In the genomic region with DNA sequence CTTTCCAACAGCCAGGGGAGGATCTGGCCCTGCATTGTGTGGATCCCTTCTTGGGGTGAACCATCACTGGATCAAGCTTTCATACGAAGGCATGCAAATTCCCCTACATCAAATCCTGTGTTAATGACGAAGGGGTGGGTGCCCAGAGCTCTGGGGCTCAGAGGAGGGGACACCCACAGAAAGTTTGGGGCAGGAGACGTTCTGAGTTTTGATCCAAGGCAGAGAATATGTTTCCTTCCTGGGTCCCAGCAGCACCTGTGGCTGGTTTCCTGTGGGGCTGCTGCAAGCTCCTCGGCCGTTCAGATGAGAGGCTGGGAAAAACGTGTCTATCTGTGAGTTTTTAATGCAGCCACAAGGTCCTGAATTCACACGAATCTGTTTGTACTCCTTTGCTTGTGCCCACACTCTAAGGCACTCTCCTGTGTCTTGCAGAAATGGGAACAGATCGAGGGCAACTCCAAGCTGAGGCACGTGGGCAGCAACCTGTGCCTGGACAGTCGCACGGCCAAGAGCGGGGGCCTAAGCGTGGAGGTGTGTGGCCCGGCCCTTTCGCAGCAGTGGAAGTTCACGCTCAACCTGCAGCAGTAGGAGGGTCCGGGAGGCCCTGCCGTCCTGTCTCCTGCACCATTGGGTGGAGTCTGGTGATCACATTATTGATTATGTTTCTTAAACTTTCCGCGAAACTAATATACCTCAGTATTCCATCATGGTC, we compare ENCODE assay signal across 16 cellular contexts.
DNase-seq lines count a peak whose midpoint lies in the region; ATAC-seq, FAIRE-seq and TF ChIP-seq lines count a peak whose summit lies in the region.
"Had no signal": no experiment of that assay in that cellular context is flagged by ENCODE, and none has a peak within 500 bp of the region (broad histone marks: within the 10 kb centered on the region; RNA-seq: fewer than 3 reads in every experiment).

No MANE protein-coding gene starts in this region.

- H3K36me3 ChIP-seq in heart left ventricle, result peaks cover 0 to 68% (median 60%) of the 10 kb centered on the region in 9 donors
- peaks cover 0 to 46% (median 0%) of the 10 kb centered on the region in 3 donors for H3K36me3 ChIP-seq in Peyer's patch
- H3K36me3 ChIP-seq in H1 (ENCODE audit: control insufficient read depth in 2 of 4, insufficient read depth in 4 of 4, low read length in 3 of 4), result peaks cover 0 to 19% (median 1%) of the 10 kb centered on the region in 4 experiments; a peak in 3 of 8 replicates

- intact Hi-C loops in Right ventricle myocardium superior (cut with DNase I) (no loop called here), heart left ventricle (cut with DNase I) (no loop called here)

- POLR2A ChIA-PET in H1 (lab: Charles Lee; ENCODE audit: partially characterized antibody), result interaction anchor here (0.8 to 3.0 kb wide), 2 partner anchors 10 to 41 kb away, joined by 3 to 14 read pairs; no protein-coding TSS in a partner anchor

- H3K4ac ChIP-seq in H1 (replicated peaks; ENCODE audit: insufficient read length, low read depth, low read length), result no peak overlapping the region

- peak overlapping the region; percentile 72 for H3K18ac ChIP-seq in H1 (ENCODE audit: extremely low read depth, low read length)

- ATAC-seq in Right ventricle myocardium superior (ENCODE audit: poor library complexity) (no peak), heart left ventricle (no peak)
- no peak for ATAC-seq in stimulated activated naive B cell treated with anti-CD40 and anti-IgM and Interleukin-4, amounts not matched to agents 10 μg/mL and 1 μg/mL and 100 μg/mL, for 72 hours (replicated peaks)
- ATAC-seq: effector memory CD8-positive, alpha-beta T cell had no signal

- H3K23ac ChIP-seq in H1 (ENCODE audit: insufficient read length), result peak overlapping the region; percentile 94

- H3K9me3 Mint-ChIP-seq in stimulated activated naive B cell treated with anti-CD40 and anti-IgM and Interleukin-4, amounts not matched to agents 10 μg/mL and 1 μg/mL and 100 μg/mL, for 72 hours, result no peaks in the 10 kb centered on the region
- H3K9me3 Mint-ChIP-seq: effector memory CD8-positive, alpha-beta T cell had no signal

- H3K36me3 Mint-ChIP-seq in stimulated activated naive B cell treated with anti-CD40 and anti-IgM and Interleukin-4, amounts not matched to agents 10 μg/mL and 1 μg/mL and 100 μg/mL, for 72 hours, result peaks cover 45 to 66% of the 10 kb centered on the region in 2 donors

- peak overlapping the region; percentile 34 for H4K91ac ChIP-seq in H1 (replicated peaks; ENCODE audit: insufficient read length, low read length)

- H3K9me3 ChIP-seq in heart left ventricle, result no peaks in the 10 kb centered on the region
- H3K9me3 ChIP-seq in Peyer's patch, result no peaks in the 10 kb centered on the region
- no peaks in the 10 kb centered on the region for H3K9me3 ChIP-seq in H1 (ENCODE audit: insufficient read depth in 2 of 2, low read depth in 1 of 2, low read length in 1 of 2)
- H3K9me3 ChIP-seq: ascending aorta, tibial artery had no signal

- H3K56ac ChIP-seq in H1 (replicated peaks; ENCODE audit: insufficient read length, low read depth, low read length), result no peak overlapping the region

- H4K8ac ChIP-seq in H1 (ENCODE audit: extremely low read depth, insufficient read depth, low read length), result peak overlapping the region; percentile 0

- H3K27ac ChIP-seq in heart left ventricle (no peak overlapping the region), Peyer's patch (no peak overlapping the region), H1 (ENCODE audit: low read depth, low read length) (no peak overlapping the region)
- H3K27ac ChIP-seq: ascending aorta, tibial artery had no signal

- no peak overlapping the region; the same call in 1 of the 2 replicates for H2BK12ac ChIP-seq in H1 (ENCODE audit: low read depth, low read length)

- no peak overlapping the region for H4K5ac ChIP-seq in H1 (ENCODE audit: insufficient read length, low read depth, low read length)

- H3K4me3 Mint-ChIP-seq in stimulated activated naive B cell treated with anti-CD40 and anti-IgM and Interleukin-4, amounts not matched to agents 10 μg/mL and 1 μg/mL and 100 μg/mL, for 72 hours, result peak overlapping the region; percentile 29 to 56
- H3K4me3 Mint-ChIP-seq: effector memory CD8-positive, alpha-beta T cell had no signal

- no peak overlapping the region for H2BK120ac ChIP-seq in H1 (replicated peaks; ENCODE audit: low read depth, low read length)

- H3K4me1 Mint-ChIP-seq in stimulated activated naive B cell treated with anti-CD40 and anti-IgM and Interleukin-4, amounts not matched to agents 10 μg/mL and 1 μg/mL and 100 μg/mL, for 72 hours, result peaks cover 48 to 76% of the 10 kb centered on the region in 2 donors

- H3K79me2 ChIP-seq in H1 (ENCODE audit: control insufficient read depth in 1 of 2, insufficient read depth in 2 of 2, low read length in 2 of 2), result no peaks in the 10 kb centered on the region

- H2BK5ac ChIP-seq in H1 (ENCODE audit: low read depth, low read length), result peak overlapping the region; percentile 67

- H3K14ac ChIP-seq in H1 (ENCODE audit: insufficient read length), result no peak overlapping the region

- H3K4me3 ChIP-seq in heart left ventricle (no peak overlapping the region), Peyer's patch (no peak overlapping the region), H1 (ENCODE audit: extremely low read depth in 1 of 4, insufficient read depth in 2 of 4, low read depth in 3 of 4, low read length in 4 of 4) (no peak overlapping the region)
- H3K4me3 ChIP-seq: ascending aorta, tibial artery had no signal

- 86 to 90% (median 89%) methylated on average over 17 to 20 of the region's 20 CpGs for WGBS in heart left ventricle, 4 donors
- 93% methylated on average over 20 of the region's 20 CpGs; no CpG with 5 or more reads in 1 of the 2 experiments for WGBS in H1 (ENCODE audit: extremely low coverage in 1 of 2, insufficient coverage in 1 of 2, insufficient read length in 1 of 2, insufficient replicate concordance in 2 of 2, low coverage in 1 of 2, low lambda C conversion rate in 2 of 2, missing lambda C conversion rate in 1 of 2), 2 experiments

- H3K27me3 Mint-ChIP-seq in stimulated activated naive B cell treated with anti-CD40 and anti-IgM and Interleukin-4, amounts not matched to agents 10 μg/mL and 1 μg/mL and 100 μg/mL, for 72 hours, result no peaks in the 10 kb centered on the region
- H3K27me3 Mint-ChIP-seq: effector memory CD8-positive, alpha-beta T cell had no signal

- no peaks in the 10 kb centered on the region for H3K23me2 ChIP-seq in H1 (ENCODE audit: low read depth, low read length)

- TF ChIP-seq POLR2A in heart left ventricle (IDR thresholded peaks at IDR 0.05) (no peak), Peyer's patch (IDR thresholded peaks at IDR 0.05) (no peak), H1 (IDR thresholded peaks at IDR 0.05; ENCODE audit: control extremely low read depth in 1 of 2, low read depth in 2 of 2, low read length in 2 of 2) (no peak)

- no peak overlapping the region for H2BK20ac ChIP-seq in H1 (ENCODE audit: low read length)

- no peak overlapping the region for H2AFZ ChIP-seq in H1 (ENCODE audit: low read length)

- no peak overlapping the region for H3K9ac ChIP-seq in H1 (replicated peaks in 1 of 4; ENCODE audit: extremely low read depth in 1 of 4, low read depth in 3 of 4, low read length in 3 of 4)

- no peaks in the 10 kb centered on the region for H3K27me3 ChIP-seq in heart left ventricle
- no peaks in the 10 kb centered on the region for H3K27me3 ChIP-seq in Peyer's patch
- no peaks in the 10 kb centered on the region for H3K27me3 ChIP-seq in H1 (replicated peaks in 1 of 4; ENCODE audit: control insufficient read depth in 3 of 4, extremely low read depth in 1 of 4, insufficient read depth in 3 of 4, low read length in 3 of 4)
- H3K27me3 ChIP-seq: ascending aorta, tibial artery had no signal

- no peaks in the 10 kb centered on the region for H3K79me1 ChIP-seq in H1 (ENCODE audit: low read depth, low read length)

- no peak overlapping the region for H3K4me2 ChIP-seq in H1 (ENCODE audit: insufficient read depth in 1 of 2, low read depth in 2 of 2, low read length in 2 of 2)

- H2AK5ac ChIP-seq in H1 (ENCODE audit: low read depth, low read length), result no peak overlapping the region

- peak overlapping the region; percentile 25 for H3K27ac Mint-ChIP-seq in stimulated activated naive B cell treated with anti-CD40 and anti-IgM and Interleukin-4, amounts not matched to agents 10 μg/mL and 1 μg/mL and 100 μg/mL, for 72 hours

- H4K20me1 ChIP-seq in H1 (replicated peaks in 1 of 2; ENCODE audit: control insufficient read depth in 1 of 2, insufficient read depth in 2 of 2, low read length in 2 of 2), result peaks cover 0 to 3% of the 10 kb centered on the region in 2 experiments

- DNase-seq in Right ventricle myocardium superior (peak; percentile 10), heart left ventricle (no peak), Peyer's patch (peak in 2 of 3 donors; percentile 36 to 37), H1 (ENCODE audit: low read depth in 1 of 2, low spot score in 2 of 2) (no peak), NCI-H1092 treated with DMSO at 0.1 percent for 48 hours (lab: John Stamatoyannopoulos, UW) (no peak), T-helper 1 cell (no peak), NCI-H446 (lab: John Stamatoyannopoulos, UW) (no peak)
- no peak for DNase-seq in stimulated activated naive B cell treated with anti-CD40 and anti-IgM and Interleukin-4, amounts not matched to agents 10 μg/mL and 1 μg/mL and 100 μg/mL, for 72 hours
- DNase-seq: activated gamma-delta T cell; effector memory CD8-positive, alpha-beta T cell; KG1; NCI-H1105; NCI-H2081; NCI-H510A treated with DMSO at 0.1 percent for 48 hours had no signal

- no peak for FAIRE-seq in H1 (lab: Jason Lieb, UNC)

- TF ChIP-seq CTCF in heart left ventricle (IDR thresholded peaks at IDR 0.05) (no peak), Peyer's patch (IDR thresholded peaks at IDR 0.05) (no peak), H1 (IDR thresholded peaks at IDR 0.05; ENCODE audit: control extremely low read depth in 1 of 3, insufficient read depth in 1 of 3, low read depth in 1 of 3, low read length in 3 of 3) (no peak)

- peaks cover 0 to 15% (median 3%) of the 10 kb centered on the region in 12 donors for H3K4me1 ChIP-seq in heart left ventricle
- H3K4me1 ChIP-seq in Peyer's patch, result peaks cover 9 to 27% (median 19%) of the 10 kb centered on the region in 4 donors
- peaks cover 9 to 20% (median 11%) of the 10 kb centered on the region in 4 experiments for H3K4me1 ChIP-seq in H1 (replicated peaks in 1 of 4; ENCODE audit: control insufficient read depth in 3 of 4, insufficient read depth in 4 of 4, low read length in 3 of 4)

- CTCF ChIA-PET in H1 (lab: Charles Lee; ENCODE audit: partially characterized antibody), result interaction anchor here (0.6 to 1.8 kb wide), 6 partner anchors 8 to 764 kb away, joined by 3 to 6 read pairs (median 3); no protein-coding TSS in a partner anchor

- TF ChIP-seq RAD21 in H1 (IDR thresholded peaks at IDR 0.05 in 1 of 2, conservative IDR thresholded peaks at IDR 0.05 in 1 of 2; ENCODE audit: low read depth in 2 of 2, low read length in 2 of 2), result no peak

- no peak overlapping the region for H2BK15ac ChIP-seq in H1 (ENCODE audit: low read length)

- TF ChIP-seq EP300 in H1 (IDR thresholded peaks at IDR 0.05; ENCODE audit: borderline replicate concordance in 1 of 2, low read depth in 2 of 2, low read length in 2 of 2), result no peak

TF ChIP-seq in H1, 55 proteins besides CTCF, POLR2A, EP300 and RAD21:
- no peak for TF ChIP-seq KDM1A (IDR thresholded peaks at IDR 0.05; ENCODE audit: borderline replicate concordance, low read length)

Comparison
In these comparisons a context has a peak if more than half of its experiments do, and no peak if none do; other contexts are left out.
1. DNase-seq: peak in Right ventricle myocardium superior (single experiment) and Peyer's patch (2 of 3); none in heart left ventricle (0 of 5), H1 (0 of 2), stimulated activated naive B cell treated with anti-CD40 and anti-IgM and Interleukin-4, amounts not matched to agents 10 μg/mL and 1 μg/mL and 100 μg/mL, for 72 hours (single experiment), NCI-H1092 treated with DMSO at 0.1 percent for 48 hours (single experiment), T-helper 1 cell (0 of 5) and NCI-H446 (0 of 2).